ENCODE assay signal across 10 cellular contexts in the genomic region with DNA sequence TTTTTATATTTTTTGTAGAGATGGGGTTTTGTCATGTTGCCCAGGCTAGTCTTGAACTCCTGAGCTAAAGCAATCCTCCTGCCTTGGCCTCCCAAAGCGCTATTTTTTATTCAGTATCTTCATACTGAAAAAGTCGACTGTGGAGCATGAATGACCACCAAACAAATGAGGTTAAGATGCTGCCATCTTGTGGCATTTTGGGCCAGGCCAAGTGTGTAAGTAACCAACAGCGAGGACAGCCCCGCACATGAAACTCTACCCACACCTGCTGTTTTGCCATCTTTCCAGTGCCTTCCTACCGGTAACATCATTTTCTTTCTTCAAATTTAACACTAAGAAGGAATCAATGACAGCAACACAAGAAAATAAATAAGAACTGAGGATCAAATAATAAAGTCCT. TPM values are rescaled to one million over a fixed set of nuclear protein-coding genes. Genes with fewer than 3 reads are reported as not detected.
DNase-seq lines count a peak whose midpoint lies in the region; ATAC-seq and TF ChIP-seq lines count a peak whose summit lies in the region.
"Had no signal": no experiment of that assay in that cellular context is flagged by ENCODE, and none has a peak within 500 bp of the region (broad histone marks: within the 10 kb centered on the region; RNA-seq: fewer than 3 reads in every experiment).

No MANE protein-coding gene starts in this region.

- no peak for TF ChIP-seq CTCF in activated CD8-positive, alpha-beta T cell treated with anti-CD3 and anti-CD28 coated beads for 36 hours (IDR thresholded peaks at IDR 0.05)

- H3K36me3 Mint-ChIP-seq in activated CD8-positive, alpha-beta T cell treated with anti-CD3 and anti-CD28 coated beads for 36 hours (ENCODE audit: low read depth): no peaks in the 10 kb centered on the region
- no peaks in the 10 kb centered on the region for H3K36me3 Mint-ChIP-seq in activated CD8-positive, alpha-beta T cell treated with anti-CD3 and anti-CD28 coated beads, Interleukin-2, amount 10 ng/mL, durations not matched to agents 7 days and 5 days (ENCODE audit: low read depth)
- no peaks in the 10 kb centered on the region for H3K36me3 Mint-ChIP-seq in stimulated activated naive B cell treated with anti-CD40 and anti-IgM and Interleukin-4, amounts not matched to agents 10 μg/mL and 1 μg/mL and 100 μg/mL, for 72 hours
- H3K36me3 Mint-ChIP-seq: CD4-positive, CD25-positive, alpha-beta regulatory T cell had no signal

- no peaks in the 10 kb centered on the region for H3K9me3 Mint-ChIP-seq in activated CD8-positive, alpha-beta T cell treated with anti-CD3 and anti-CD28 coated beads for 36 hours
- no peaks in the 10 kb centered on the region for H3K9me3 Mint-ChIP-seq in activated CD8-positive, alpha-beta T cell treated with anti-CD3 and anti-CD28 coated beads, Interleukin-2, amount 10 ng/mL, durations not matched to agents 7 days and 5 days (ENCODE audit: insufficient read depth)
- peaks cover 0 to 6% of the 10 kb centered on the region in 2 donors for H3K9me3 Mint-ChIP-seq in stimulated activated naive B cell treated with anti-CD40 and anti-IgM and Interleukin-4, amounts not matched to agents 10 μg/mL and 1 μg/mL and 100 μg/mL, for 72 hours

- no peaks in the 10 kb centered on the region for H3K4me1 Mint-ChIP-seq in activated CD8-positive, alpha-beta T cell treated with anti-CD3 and anti-CD28 coated beads for 36 hours (ENCODE audit: low read depth)
- no peaks in the 10 kb centered on the region for H3K4me1 Mint-ChIP-seq in activated CD8-positive, alpha-beta T cell treated with anti-CD3 and anti-CD28 coated beads, Interleukin-2, amount 10 ng/mL, durations not matched to agents 7 days and 5 days (ENCODE audit: low read depth)
- H3K4me1 Mint-ChIP-seq in stimulated activated naive B cell treated with anti-CD40 and anti-IgM and Interleukin-4, amounts not matched to agents 10 μg/mL and 1 μg/mL and 100 μg/mL, for 72 hours: no peaks in the 10 kb centered on the region
- H3K4me1 Mint-ChIP-seq: CD4-positive, CD25-positive, alpha-beta regulatory T cell had no signal

- DNase-seq in activated CD8-positive, alpha-beta T cell treated with anti-CD3 and anti-CD28 coated beads for 36 hours: peak; percentile 10
- DNase-seq in activated CD8-positive, alpha-beta T cell treated with anti-CD3 and anti-CD28 coated beads, Interleukin-2, amount 10 ng/mL, durations not matched to agents 7 days and 5 days: no peak
- DNase-seq in NCI-H2171 treated with DMSO at 0.1 percent for 48 hours (lab: John Stamatoyannopoulos, UW): peak; percentile 34
- DNase-seq in dermis blood vessel endothelial cell: peak; percentile 43
- DNase-seq in superior temporal gyrus (ENCODE audit: extremely low spot score): peak; percentile 55
- DNase-seq in stimulated activated naive B cell treated with anti-CD40 and anti-IgM and Interleukin-4, amounts not matched to agents 10 μg/mL and 1 μg/mL and 100 μg/mL, for 72 hours: no peak
- DNase-seq in NCI-H1694 treated with DMSO at 0.1 percent for 48 hours (lab: John Stamatoyannopoulos, UW): no peak
- no peak for DNase-seq in glomerular visceral epithelial cell (ENCODE audit: extremely low spot score)
- DNase-seq: CD4-positive, CD25-positive, alpha-beta regulatory T cell had no signal

- CTCF ChIA-PET in activated CD8-positive, alpha-beta T cell treated with anti-CD3 and anti-CD28 coated beads for 36 hours (lab: Charles Lee): interaction anchor here (2.1 kb wide), 1 partner anchor 9 kb away, joined by 16 read pairs; no protein-coding TSS in a partner anchor
- CTCF ChIA-PET in activated CD8-positive, alpha-beta T cell treated with anti-CD3 and anti-CD28 coated beads, Interleukin-2, amount 10 ng/mL, durations not matched to agents 7 days and 5 days (lab: Charles Lee): interaction anchor here (1.9 to 2.1 kb wide), 2 partner anchors 9 to 371 kb away, joined by 6 to 12 read pairs; no protein-coding TSS in a partner anchor

- POLR2A ChIA-PET in activated CD8-positive, alpha-beta T cell treated with anti-CD3 and anti-CD28 coated beads for 36 hours (lab: Charles Lee): no interaction called here
- POLR2A ChIA-PET in activated CD8-positive, alpha-beta T cell treated with anti-CD3 and anti-CD28 coated beads, Interleukin-2, amount 10 ng/mL, durations not matched to agents 7 days and 5 days (lab: Charles Lee): no interaction called here

- no peak for ATAC-seq in activated CD8-positive, alpha-beta T cell treated with anti-CD3 and anti-CD28 coated beads for 36 hours
- no peak for ATAC-seq in activated CD8-positive, alpha-beta T cell treated with anti-CD3 and anti-CD28 coated beads, Interleukin-2, amount 10 ng/mL, durations not matched to agents 7 days and 5 days
- ATAC-seq in stimulated activated naive B cell treated with anti-CD40 and anti-IgM and Interleukin-4, amounts not matched to agents 10 μg/mL and 1 μg/mL and 100 μg/mL, for 72 hours (replicated peaks): no peak
- ATAC-seq: body of pancreas had no signal

- no peak overlapping the region for H3K4me3 Mint-ChIP-seq in activated CD8-positive, alpha-beta T cell treated with anti-CD3 and anti-CD28 coated beads for 36 hours
- H3K4me3 Mint-ChIP-seq in activated CD8-positive, alpha-beta T cell treated with anti-CD3 and anti-CD28 coated beads, Interleukin-2, amount 10 ng/mL, durations not matched to agents 7 days and 5 days: no peak overlapping the region
- no peak overlapping the region for H3K4me3 Mint-ChIP-seq in stimulated activated naive B cell treated with anti-CD40 and anti-IgM and Interleukin-4, amounts not matched to agents 10 μg/mL and 1 μg/mL and 100 μg/mL, for 72 hours
- H3K4me3 Mint-ChIP-seq: CD4-positive, CD25-positive, alpha-beta regulatory T cell had no signal

- H3K27me3 Mint-ChIP-seq in activated CD8-positive, alpha-beta T cell treated with anti-CD3 and anti-CD28 coated beads for 36 hours: no peaks in the 10 kb centered on the region
- H3K27me3 Mint-ChIP-seq in activated CD8-positive, alpha-beta T cell treated with anti-CD3 and anti-CD28 coated beads, Interleukin-2, amount 10 ng/mL, durations not matched to agents 7 days and 5 days (ENCODE audit: low read depth): peaks cover 3% of the 10 kb centered on the region
- no peaks in the 10 kb centered on the region for H3K27me3 Mint-ChIP-seq in stimulated activated naive B cell treated with anti-CD40 and anti-IgM and Interleukin-4, amounts not matched to agents 10 μg/mL and 1 μg/mL and 100 μg/mL, for 72 hours
- H3K27me3 Mint-ChIP-seq: CD4-positive, CD25-positive, alpha-beta regulatory T cell had no signal

- intact Hi-C loops in activated CD8-positive, alpha-beta T cell treated with anti-CD3 and anti-CD28 coated beads for 36 hours (cut with micrococcal nuclease): loop anchor here (10.0 kb wide), 1 partner anchor 433 kb away; a partner anchor contains a TSS

- H3K27ac Mint-ChIP-seq in activated CD8-positive, alpha-beta T cell treated with anti-CD3 and anti-CD28 coated beads for 36 hours: no peak overlapping the region
- no peak overlapping the region for H3K27ac Mint-ChIP-seq in activated CD8-positive, alpha-beta T cell treated with anti-CD3 and anti-CD28 coated beads, Interleukin-2, amount 10 ng/mL, durations not matched to agents 7 days and 5 days
- no peak overlapping the region for H3K27ac Mint-ChIP-seq in stimulated activated naive B cell treated with anti-CD40 and anti-IgM and Interleukin-4, amounts not matched to agents 10 μg/mL and 1 μg/mL and 100 μg/mL, for 72 hours

RNA-seq across cellular contexts. Expression of a gene that starts 32.2 kb away (rescaled TPM):
- total RNA-seq in activated CD8-positive, alpha-beta T cell treated with anti-CD3 and anti-CD28 coated beads for 36 hours: under 1 TPM; 0.47 to 0.59 TPM
- under 1 TPM; 0.21 to 0.39 TPM for total RNA-seq in activated CD8-positive, alpha-beta T cell treated with anti-CD3 and anti-CD28 coated beads, Interleukin-2, amount 10 ng/mL, durations not matched to agents 7 days and 5 days
- total RNA-seq in dermis blood vessel endothelial cell: 0.42 and 0.68 TPM in 2 replicates
- total RNA-seq: CD4-positive, CD25-positive, alpha-beta regulatory T cell had no signal

Comparison
In these comparisons a context has a peak if more than half of its experiments do, and no peak if none do; other contexts are left out.
1. DNase-seq: peak in activated CD8-positive, alpha-beta T cell treated with anti-CD3 and anti-CD28 coated beads for 36 hours (single experiment), NCI-H2171 treated with DMSO at 0.1 percent for 48 hours (single experiment), dermis blood vessel endothelial cell (single experiment) and superior temporal gyrus (single experiment); none in activated CD8-positive, alpha-beta T cell treated with anti-CD3 and anti-CD28 coated beads, Interleukin-2, amount 10 ng/mL, durations not matched to agents 7 days and 5 days (single experiment), stimulated activated naive B cell treated with anti-CD40 and anti-IgM and Interleukin-4, amounts not matched to agents 10 μg/mL and 1 μg/mL and 100 μg/mL, for 72 hours (single experiment), NCI-H1694 treated with DMSO at 0.1 percent for 48 hours (single experiment) and glomerular visceral epithelial cell (single experiment).